8 cellular contexts compared by ENCODE assay signal in the genomic region with DNA sequence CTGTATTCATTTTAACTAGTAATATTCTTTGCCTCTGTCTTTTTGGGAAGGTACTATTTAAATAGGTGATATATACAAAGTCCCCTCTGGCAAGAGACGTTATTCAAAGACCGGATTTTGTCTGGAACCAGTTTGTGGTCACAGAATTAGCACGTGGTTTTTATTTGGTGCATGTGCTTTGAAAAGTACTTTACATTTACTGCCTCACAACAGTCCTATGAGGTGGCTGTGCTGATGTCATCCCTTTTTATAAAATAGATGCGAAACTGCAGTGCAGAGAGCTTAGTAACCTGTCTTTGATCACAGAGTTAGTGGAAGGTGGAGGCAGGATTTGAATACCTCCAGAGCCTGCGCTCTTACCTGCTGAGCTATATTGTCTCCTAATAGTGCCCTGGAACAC. TPM values are rescaled to one million over a fixed set of nuclear protein-coding genes. Genes with fewer than 3 reads are reported as not detected.
DNase-seq lines count a peak whose midpoint lies in the region; ATAC-seq and TF ChIP-seq lines count a peak whose summit lies in the region.

No MANE protein-coding gene starts in this region.

- no peaks in the 10 kb centered on the region for H3K9me3 Mint-ChIP-seq in MCF 10A (ENCODE audit: unreplicated experiment)
- no peaks in the 10 kb centered on the region for H3K9me3 Mint-ChIP-seq in stimulated activated naive CD8-positive, alpha-beta T cell treated with anti-CD3 and anti-CD28 coated beads, Interleukin-15, Interleukin-2, amounts not matched to agents 100 ng/mL and 50 ng/mL, for 24 hours

- ATAC-seq in GM18505 (IDR thresholded peaks at IDR 0.05; ENCODE audit: unreplicated experiment) (peak; percentile 32), GM21723 (IDR thresholded peaks at IDR 0.05; ENCODE audit: unreplicated experiment) (peak; percentile 37)

- H3K4me2 ChIP-seq in MM.1S (ENCODE audit: low read depth, low read length) = peak overlapping the region; percentile 83

- no peaks in the 10 kb centered on the region for H3K27me3 ChIP-seq in MM.1S (replicated peaks; ENCODE audit: insufficient read depth, low read length)

- peak overlapping the region; percentile 98 for H3K27ac ChIP-seq in MM.1S (ENCODE audit: low read length)

- TF ChIP-seq CTCF in MM.1S (IDR thresholded peaks at IDR 0.05; ENCODE audit: low read length) (no peak), MCF 10A (IDR thresholded peaks at IDR 0.05; ENCODE audit: unreplicated experiment) (no peak)

- H3K27me3 Mint-ChIP-seq in MCF 10A (ENCODE audit: insufficient read depth, unreplicated experiment) = no peaks in the 10 kb centered on the region
- H3K27me3 Mint-ChIP-seq in stimulated activated naive CD8-positive, alpha-beta T cell treated with anti-CD3 and anti-CD28 coated beads, Interleukin-15, Interleukin-2, amounts not matched to agents 100 ng/mL and 50 ng/mL, for 24 hours = no peaks in the 10 kb centered on the region

- peak overlapping the region; percentile 89 for H3K4me3 Mint-ChIP-seq in MCF 10A (ENCODE audit: unreplicated experiment)
- peak overlapping the region; percentile 47 for H3K4me3 Mint-ChIP-seq in stimulated activated naive CD8-positive, alpha-beta T cell treated with anti-CD3 and anti-CD28 coated beads, Interleukin-15, Interleukin-2, amounts not matched to agents 100 ng/mL and 50 ng/mL, for 24 hours

- peak overlapping the region; percentile 82 for H3K27ac Mint-ChIP-seq in MCF 10A (ENCODE audit: low read depth, unreplicated experiment)
- peak overlapping the region; percentile 84 for H3K27ac Mint-ChIP-seq in stimulated activated naive CD8-positive, alpha-beta T cell treated with anti-CD3 and anti-CD28 coated beads, Interleukin-15, Interleukin-2, amounts not matched to agents 100 ng/mL and 50 ng/mL, for 24 hours

- no peaks in the 10 kb centered on the region for H3K9me3 ChIP-seq in MM.1S (replicated peaks; ENCODE audit: insufficient read depth, low read length)

- POLR2A ChIA-PET in MCF 10A (lab: Yijun Ruan, JAX) = interaction anchor here (0.6 to 3.7 kb wide), 20 partner anchors 11 to 1092 kb away, joined by 3 to 34 read pairs (median 4); no protein-coding TSS in a partner anchor

- peaks cover 82% of the 10 kb centered on the region for H3K79me2 ChIP-seq in MM.1S (ENCODE audit: low read length)

- peaks cover 25% of the 10 kb centered on the region for H3K36me3 Mint-ChIP-seq in MCF 10A (ENCODE audit: insufficient read depth, unreplicated experiment)
- peaks cover 6% of the 10 kb centered on the region for H3K36me3 Mint-ChIP-seq in stimulated activated naive CD8-positive, alpha-beta T cell treated with anti-CD3 and anti-CD28 coated beads, Interleukin-15, Interleukin-2, amounts not matched to agents 100 ng/mL and 50 ng/mL, for 24 hours (ENCODE audit: low read depth)

- peak overlapping the region; percentile 92 for H3K4me3 ChIP-seq in MM.1S (ENCODE audit: low read length)

- CTCF ChIA-PET in MCF 10A (lab: Yijun Ruan, JAX) = interaction anchor here (0.5 to 3.6 kb wide), 13 partner anchors 12 to 617 kb away, joined by 3 to 20 read pairs (median 3); a partner anchor contains a TSS

- H2AFZ ChIP-seq in MM.1S (ENCODE audit: low read length) = no peak overlapping the region

- peaks cover 92% of the 10 kb centered on the region for H3F3A ChIP-seq in MM.1S (ENCODE audit: insufficient read depth, low read length)

- peaks cover 53% of the 10 kb centered on the region for H3K4me1 Mint-ChIP-seq in MCF 10A (ENCODE audit: insufficient read depth, unreplicated experiment)
- H3K4me1 Mint-ChIP-seq in stimulated activated naive CD8-positive, alpha-beta T cell treated with anti-CD3 and anti-CD28 coated beads, Interleukin-15, Interleukin-2, amounts not matched to agents 100 ng/mL and 50 ng/mL, for 24 hours (ENCODE audit: low read depth) = peaks cover 91% of the 10 kb centered on the region

- H3K9me2 ChIP-seq in MM.1S (replicated peaks; ENCODE audit: insufficient read depth, low read length) = no peaks in the 10 kb centered on the region

- no peaks in the 10 kb centered on the region for H4K20me1 ChIP-seq in MM.1S (ENCODE audit: insufficient read depth, low read length)

- H3K9ac ChIP-seq in MM.1S (ENCODE audit: low read length) = peak overlapping the region; percentile 94

- H3K36me3 ChIP-seq in MM.1S (replicated peaks; ENCODE audit: insufficient read depth, low read length) = no peaks in the 10 kb centered on the region

- no peak for TF ChIP-seq POLR2A in GM18505 (IDR thresholded peaks at IDR 0.05; ENCODE audit: borderline replicate concordance, extremely low read depth, insufficient read depth, insufficient read length)

- DNase-seq in MM.1S = peak; percentile 97
- DNase-seq in MCF 10A (ENCODE audit: unreplicated experiment) = peak; percentile 49
- DNase-seq in GDM1 (lab: John Stamatoyannopoulos, UW) = no peak
- DNase-seq in glomerular visceral epithelial cell (ENCODE audit: extremely low spot score) = no peak
- no peak for DNase-seq in NK-92 (lab: John Stamatoyannopoulos, UW; ENCODE audit: unreplicated experiment)

- intact Hi-C loops in MCF 10A (cut with micrococcal nuclease) = no loop called here

- peaks cover 58% of the 10 kb centered on the region for H3K4me1 ChIP-seq in MM.1S (ENCODE audit: low read length)

- TSS peak; percentile 79 for BruUV-seq in MCF 10A (replicated peaks; lab: Mats Ljungman, UMichigan)

RNA-seq across cellular contexts. Expression of a gene that starts 4.0 kb away (rescaled TPM):
- 47.0 and 65.7 TPM in 2 replicates for total RNA-seq in MCF 10A (2022)

Comparison
In these comparisons a context has a peak if more than half of its experiments do, and no peak if none do; other contexts are left out.
1. DNase-seq: peak in MM.1S (single experiment) and MCF 10A (single experiment); none in GDM1 (single experiment), glomerular visceral epithelial cell (single experiment) and NK-92 (single experiment).